In genomic region chr13:76226941-76227340, GRCh38 we compare ENCODE assay signal across 27 cellular contexts.
"Had no signal": no experiment of that assay in that cellular context is flagged by ENCODE, and none has a peak within 500 bp of the region (broad histone marks: within the 10 kb centered on the region; RNA-seq: fewer than 3 reads in every experiment).

No MANE protein-coding gene starts in this region.

- DNase-seq: activated CD4-positive, alpha-beta memory T cell treated with anti-CD3 and anti-CD28 coated beads for 36 hours; activated CD4-positive, alpha-beta T cell treated with anti-CD3 and anti-CD28 coated beads, Interleukin-2, amount 10 ng/mL, durations not matched to agents 24 days and 14 days; activated CD4-positive, CD25-positive, alpha-beta regulatory T cell treated with anti-CD3 and anti-CD28 coated beads, Interleukin-2, amount 50 U/mL, for 72 hours; activated CD8-positive, alpha-beta memory T cell treated with anti-CD3 and anti-CD28 coated beads, Interleukin-2, amount 50 U/mL, for 4 hours; activated effector memory CD4-positive, alpha-beta T cell treated with anti-CD3 and anti-CD28 coated beads, Interleukin-2, amount 50 U/mL, for 16 hours; activated naive CD4-positive, alpha-beta T cell treated with anti-CD3 and anti-CD28 coated beads, Interleukin-2, amount 10 ng/mL, durations not matched to agents 7 days and 5 days; activated naive CD8-positive, alpha-beta T cell treated with anti-CD3 and anti-CD28 coated beads, Interleukin-2, amount 10 ng/mL, durations not matched to agents 7 days and 5 days; activated T-cell treated with anti-CD3 and anti-CD28 coated beads, Interleukin-2, amount 50 U/mL, for 1 hour; amniotic stem cell; brain microvascular endothelial cell; cortex of kidney; head of caudate nucleus; hippocampal formation; immature natural killer cell; kidney; stimulated activated CD4-positive, alpha-beta T cell treated with anti-CD3 and anti-CD28 coated beads, Interleukin-12 subunit alpha, Interleukin-12 subunit beta, amount 100 ng/mL, for 4 hours; stimulated activated CD4-positive, alpha-beta T cell treated with anti-CD3 and anti-CD28 coated beads, Interleukin-4, amount 100 ng/mL, for 1 hour; T-helper 2 cell; upper lobe of left lung had no signal

- H3K36me3 Mint-ChIP-seq: activated CD4-positive, alpha-beta memory T cell treated with anti-CD3 and anti-CD28 coated beads for 36 hours; activated naive CD4-positive, alpha-beta T cell treated with anti-CD3 and anti-CD28 coated beads, Interleukin-2, amount 10 ng/mL, durations not matched to agents 7 days and 5 days; activated naive CD8-positive, alpha-beta T cell treated with anti-CD3 and anti-CD28 coated beads, Interleukin-2, amount 10 ng/mL, durations not matched to agents 7 days and 5 days; immature natural killer cell; memory B cell; natural killer cell treated with Interleukin-12 subunit alpha and Interleukin-12 subunit beta and Interleukin-15 and Interleukin-18, amount 100 ng/mL, for 72 hours; stimulated activated effector memory CD8-positive, alpha-beta T cell treated with anti-CD3 and anti-CD28 coated beads, Interleukin-12 subunit alpha, Interleukin-12 subunit beta, amount 100 ng/mL, for 72 hours had no signal

- H3K4me1 ChIP-seq: right atrium auricular region, vagina had no signal

- H3K4me3 ChIP-seq: esophagus muscularis mucosa, right atrium auricular region, upper lobe of left lung, vagina had no signal

- H3K4me3 Mint-ChIP-seq: activated CD4-positive, alpha-beta memory T cell treated with anti-CD3 and anti-CD28 coated beads for 36 hours; activated CD4-positive, alpha-beta T cell treated with anti-CD3 and anti-CD28 coated beads, Interleukin-2, amount 10 ng/mL, durations not matched to agents 24 days and 14 days; activated naive CD4-positive, alpha-beta T cell treated with anti-CD3 and anti-CD28 coated beads, Interleukin-2, amount 10 ng/mL, durations not matched to agents 7 days and 5 days; activated naive CD8-positive, alpha-beta T cell treated with anti-CD3 and anti-CD28 coated beads, Interleukin-2, amount 10 ng/mL, durations not matched to agents 7 days and 5 days; activated T-helper 1 cell treated with anti-CD3 and anti-CD28 coated beads, Interleukin-12 subunit alpha, Interleukin-12 subunit beta, Interleukin-2, Interleukin-4 antibody, amounts not matched to agents 30 ng/mL and 10 ng/mL and 1 ng/mL, durations not matched to agents 14 hours and 24 hours and 36 hours; immature natural killer cell; memory B cell; natural killer cell treated with Interleukin-12 subunit alpha and Interleukin-12 subunit beta and Interleukin-15 and Interleukin-18, amount 100 ng/mL, for 72 hours; stimulated activated effector memory CD8-positive, alpha-beta T cell treated with anti-CD3 and anti-CD28 coated beads, Interleukin-12 subunit alpha, Interleukin-12 subunit beta, amount 100 ng/mL, for 72 hours; stimulated activated naive CD8-positive, alpha-beta T cell treated with anti-CD3 and anti-CD28 coated beads, Interleukin-15, Interleukin-2, amounts not matched to agents 100 ng/mL and 50 ng/mL, for 24 hours had no signal

- H3K9me3 Mint-ChIP-seq: activated CD4-positive, alpha-beta memory T cell treated with anti-CD3 and anti-CD28 coated beads for 36 hours; activated CD4-positive, alpha-beta T cell treated with anti-CD3 and anti-CD28 coated beads, Interleukin-2, amount 10 ng/mL, durations not matched to agents 24 days and 14 days; activated naive CD4-positive, alpha-beta T cell treated with anti-CD3 and anti-CD28 coated beads, Interleukin-2, amount 10 ng/mL, durations not matched to agents 7 days and 5 days; activated naive CD8-positive, alpha-beta T cell treated with anti-CD3 and anti-CD28 coated beads, Interleukin-2, amount 10 ng/mL, durations not matched to agents 7 days and 5 days; activated T-helper 1 cell treated with anti-CD3 and anti-CD28 coated beads, Interleukin-12 subunit alpha, Interleukin-12 subunit beta, Interleukin-2, Interleukin-4 antibody, amounts not matched to agents 30 ng/mL and 10 ng/mL and 1 ng/mL, durations not matched to agents 14 hours and 24 hours and 36 hours; memory B cell; stimulated activated naive CD8-positive, alpha-beta T cell treated with anti-CD3 and anti-CD28 coated beads, Interleukin-15, Interleukin-2, amounts not matched to agents 100 ng/mL and 50 ng/mL, for 24 hours had no signal

- H3K36me3 ChIP-seq: brain microvascular endothelial cell, esophagus muscularis mucosa, right atrium auricular region, upper lobe of left lung, vagina had no signal

- H3K27me3 ChIP-seq: brain microvascular endothelial cell, esophagus muscularis mucosa, right atrium auricular region, upper lobe of left lung, vagina had no signal

- H3K4me1 Mint-ChIP-seq: activated CD4-positive, alpha-beta T cell treated with anti-CD3 and anti-CD28 coated beads, Interleukin-2, amount 10 ng/mL, durations not matched to agents 24 days and 14 days; activated naive CD4-positive, alpha-beta T cell treated with anti-CD3 and anti-CD28 coated beads, Interleukin-2, amount 10 ng/mL, durations not matched to agents 7 days and 5 days; activated naive CD8-positive, alpha-beta T cell treated with anti-CD3 and anti-CD28 coated beads, Interleukin-2, amount 10 ng/mL, durations not matched to agents 7 days and 5 days; immature natural killer cell; memory B cell; stimulated activated effector memory CD8-positive, alpha-beta T cell treated with anti-CD3 and anti-CD28 coated beads, Interleukin-12 subunit alpha, Interleukin-12 subunit beta, amount 100 ng/mL, for 72 hours had no signal

- H3K27ac Mint-ChIP-seq: activated CD4-positive, alpha-beta memory T cell treated with anti-CD3 and anti-CD28 coated beads for 36 hours; activated CD4-positive, alpha-beta T cell treated with anti-CD3 and anti-CD28 coated beads, Interleukin-2, amount 10 ng/mL, durations not matched to agents 24 days and 14 days; activated naive CD4-positive, alpha-beta T cell treated with anti-CD3 and anti-CD28 coated beads, Interleukin-2, amount 10 ng/mL, durations not matched to agents 7 days and 5 days; activated naive CD8-positive, alpha-beta T cell treated with anti-CD3 and anti-CD28 coated beads, Interleukin-2, amount 10 ng/mL, durations not matched to agents 7 days and 5 days; activated T-helper 1 cell treated with anti-CD3 and anti-CD28 coated beads, Interleukin-12 subunit alpha, Interleukin-12 subunit beta, Interleukin-2, Interleukin-4 antibody, amounts not matched to agents 30 ng/mL and 10 ng/mL and 1 ng/mL, durations not matched to agents 14 hours and 24 hours and 36 hours; immature natural killer cell; memory B cell; natural killer cell treated with Interleukin-12 subunit alpha and Interleukin-12 subunit beta and Interleukin-15 and Interleukin-18, amount 100 ng/mL, for 72 hours; stimulated activated effector memory CD8-positive, alpha-beta T cell treated with anti-CD3 and anti-CD28 coated beads, Interleukin-12 subunit alpha, Interleukin-12 subunit beta, amount 100 ng/mL, for 72 hours; stimulated activated naive CD8-positive, alpha-beta T cell treated with anti-CD3 and anti-CD28 coated beads, Interleukin-15, Interleukin-2, amounts not matched to agents 100 ng/mL and 50 ng/mL, for 24 hours had no signal

- H3K27ac ChIP-seq: esophagus muscularis mucosa, right atrium auricular region, upper lobe of left lung, vagina had no signal

- H3K27me3 Mint-ChIP-seq: activated CD4-positive, alpha-beta memory T cell treated with anti-CD3 and anti-CD28 coated beads for 36 hours; activated CD4-positive, alpha-beta T cell treated with anti-CD3 and anti-CD28 coated beads, Interleukin-2, amount 10 ng/mL, durations not matched to agents 24 days and 14 days; activated naive CD4-positive, alpha-beta T cell treated with anti-CD3 and anti-CD28 coated beads, Interleukin-2, amount 10 ng/mL, durations not matched to agents 7 days and 5 days; activated naive CD8-positive, alpha-beta T cell treated with anti-CD3 and anti-CD28 coated beads, Interleukin-2, amount 10 ng/mL, durations not matched to agents 7 days and 5 days; natural killer cell treated with Interleukin-12 subunit alpha and Interleukin-12 subunit beta and Interleukin-15 and Interleukin-18, amount 100 ng/mL, for 72 hours; stimulated activated naive CD8-positive, alpha-beta T cell treated with anti-CD3 and anti-CD28 coated beads, Interleukin-15, Interleukin-2, amounts not matched to agents 100 ng/mL and 50 ng/mL, for 24 hours had no signal

- H3K9me3 ChIP-seq: esophagus muscularis mucosa, right atrium auricular region, upper lobe of left lung, vagina had no signal
